36 cellular contexts compared by ENCODE assay signal in genomic region chr19:16773939-16774338, GRCh38. TPM values are rescaled to one million over a fixed set of nuclear protein-coding genes. Genes with fewer than 3 reads are reported as not detected.
"Had no signal": no experiment of that assay in that cellular context is flagged by ENCODE, and none has a peak within 500 bp of the region (broad histone marks: within the 10 kb centered on the region; RNA-seq: fewer than 3 reads in every experiment).

No MANE protein-coding gene starts in this region.

- H3K4me3 ChIP-seq: ascending aorta, cardiac muscle cell had no signal

- H3K4me3 Mint-ChIP-seq: activated B cell treated with CpG ODN at 0.5 μM for 24 hours; activated CD4-positive, alpha-beta memory T cell treated with anti-CD3 and anti-CD28 coated beads for 36 hours; activated CD4-positive, alpha-beta T cell treated with anti-CD3 and anti-CD28 coated beads, Interleukin-2, amount 10 ng/mL, durations not matched to agents 24 days and 14 days; activated CD8-positive, alpha-beta T cell treated with anti-CD3 and anti-CD28 coated beads for 36 hours; activated naive CD4-positive, alpha-beta T cell treated with anti-CD3 and anti-CD28 coated beads, Interleukin-2, amount 10 ng/mL, durations not matched to agents 7 days and 5 days; activated naive CD4-positive, alpha-beta T cell treated with anti-CD3 and anti-CD28 coated beads, Interleukin-2, amount 50 U/mL, for 24 hours; activated naive CD8-positive, alpha-beta T cell; activated naive CD8-positive, alpha-beta T cell treated with anti-CD3 and anti-CD28 coated beads, Interleukin-2, amount 10 ng/mL, durations not matched to agents 7 days and 5 days; activated naive CD8-positive, alpha-beta T cell treated with anti-CD3 and anti-CD28 coated beads, Interleukin-2, amount 50 U/mL, for 24 hours; brain; T-cell; T-helper 2 cell treated with Interferon-gamma antibody and Interleukin-4, amounts not matched to agents 5 μg/mL and 100 μg/mL, for 36 hours had no signal

- H3K27ac Mint-ChIP-seq: activated B cell treated with CpG ODN at 0.5 μM for 24 hours; activated CD4-positive, alpha-beta memory T cell treated with anti-CD3 and anti-CD28 coated beads for 36 hours; activated CD4-positive, alpha-beta T cell treated with anti-CD3 and anti-CD28 coated beads, Interleukin-2, amount 10 ng/mL, durations not matched to agents 24 days and 14 days; activated CD8-positive, alpha-beta T cell treated with anti-CD3 and anti-CD28 coated beads for 36 hours; activated naive CD4-positive, alpha-beta T cell treated with anti-CD3 and anti-CD28 coated beads, Interleukin-2, amount 10 ng/mL, durations not matched to agents 7 days and 5 days; activated naive CD8-positive, alpha-beta T cell; activated naive CD8-positive, alpha-beta T cell treated with anti-CD3 and anti-CD28 coated beads, Interleukin-2, amount 10 ng/mL, durations not matched to agents 7 days and 5 days; activated T-helper 2 cell treated with anti-CD3 and anti-CD28 coated beads, Interferon-gamma antibody, Interleukin-2, Interleukin-4, amounts not matched to agents 10 μg/mL and 5 μg/mL and 100 μg/mL, durations not matched to agents 14 hours and 24 hours and 36 hours; brain; T-cell; T-helper 2 cell treated with Interferon-gamma antibody and Interleukin-4, amounts not matched to agents 5 μg/mL and 100 μg/mL, for 36 hours had no signal

- H3K4me1 ChIP-seq: ascending aorta had no signal

- DNase-seq: activated B cell treated with CpG ODN at 0.5 μM for 24 hours; activated CD4-positive, alpha-beta memory T cell treated with anti-CD3 and anti-CD28 coated beads for 36 hours; activated CD4-positive, alpha-beta T cell treated with anti-CD3 and anti-CD28 coated beads for 4 hours; activated CD4-positive, alpha-beta T cell treated with anti-CD3 and anti-CD28 coated beads, Interleukin-2, amount 10 ng/mL, durations not matched to agents 24 days and 14 days; activated CD4-positive, alpha-beta T cell treated with anti-CD3 and anti-CD28 coated beads, Interleukin-2, amount 50 U/mL, for 1 hour; activated CD4-positive, alpha-beta T cell treated with anti-CD3 and anti-CD28 coated beads, Interleukin-2, amount 50 U/mL, for 4 hours; activated CD4-positive, CD25-positive, alpha-beta regulatory T cell treated with anti-CD3 and anti-CD28 coated beads, Interleukin-2, amount 50 U/mL, for 72 hours; activated CD8-positive, alpha-beta memory T cell treated with anti-CD3 and anti-CD28 coated beads, Interleukin-2, amount 50 U/mL, for 4 hours; activated CD8-positive, alpha-beta T cell treated with anti-CD3 and anti-CD28 coated beads for 36 hours; activated effector memory CD4-positive, alpha-beta T cell treated with Interleukin-2 at 50 U/mL for 16 hours; activated gamma-delta T cell; activated naive CD4-positive, alpha-beta T cell treated with anti-CD3 and anti-CD28 coated beads, Interleukin-2, amount 10 ng/mL, durations not matched to agents 7 days and 5 days; activated naive CD4-positive, alpha-beta T cell treated with Interleukin-2 at 50 U/mL for 16 hours; activated naive CD8-positive, alpha-beta T cell treated with anti-CD3 and anti-CD28 coated beads, Interleukin-2, amount 10 ng/mL, durations not matched to agents 7 days and 5 days; activated naive CD8-positive, alpha-beta T cell treated with anti-CD3 and anti-CD28 coated beads, Interleukin-2, amount 50 U/mL, for 24 hours; activated T-cell treated with anti-CD3 and anti-CD28 coated beads for 4 hours; activated T-cell treated with anti-CD3 and anti-CD28 coated beads, Interleukin-2, amount 50 U/mL, for 1 hour; activated T-cell treated with anti-CD3 and anti-CD28 coated beads, Interleukin-2, amount 50 U/mL, for 48 hours; amygdala; anterior cingulate cortex; central memory CD4-positive, alpha-beta T cell; T-cell; T-helper 2 cell; T-helper 9 cell had no signal

- H3K27ac ChIP-seq: ascending aorta, cardiac muscle cell, VCaP had no signal

- H3K27me3 ChIP-seq: ascending aorta had no signal

- H3K9me3 Mint-ChIP-seq: activated CD4-positive, alpha-beta T cell treated with anti-CD3 and anti-CD28 coated beads, Interleukin-2, amount 10 ng/mL, durations not matched to agents 24 days and 14 days; activated naive CD4-positive, alpha-beta T cell treated with anti-CD3 and anti-CD28 coated beads, Interleukin-2, amount 10 ng/mL, durations not matched to agents 7 days and 5 days; activated naive CD4-positive, alpha-beta T cell treated with anti-CD3 and anti-CD28 coated beads, Interleukin-2, amount 50 U/mL, for 24 hours; activated naive CD8-positive, alpha-beta T cell treated with anti-CD3 and anti-CD28 coated beads, Interleukin-2, amount 10 ng/mL, durations not matched to agents 7 days and 5 days; T-cell had no signal

- ATAC-seq: activated CD8-positive, alpha-beta T cell treated with anti-CD3 and anti-CD28 coated beads for 36 hours; activated naive CD8-positive, alpha-beta T cell treated with anti-CD3 and anti-CD28 coated beads, Interleukin-2, amount 50 U/mL, for 24 hours; T-cell had no signal

- H3K36me3 Mint-ChIP-seq: activated CD4-positive, alpha-beta memory T cell treated with anti-CD3 and anti-CD28 coated beads for 36 hours; activated naive CD4-positive, alpha-beta T cell treated with anti-CD3 and anti-CD28 coated beads, Interleukin-2, amount 10 ng/mL, durations not matched to agents 7 days and 5 days; activated naive CD4-positive, alpha-beta T cell treated with anti-CD3 and anti-CD28 coated beads, Interleukin-2, amount 50 U/mL, for 24 hours; activated naive CD8-positive, alpha-beta T cell; activated naive CD8-positive, alpha-beta T cell treated with anti-CD3 and anti-CD28 coated beads, Interleukin-2, amount 10 ng/mL, durations not matched to agents 7 days and 5 days; T-cell had no signal

- H3K9me3 ChIP-seq: ascending aorta had no signal

- H3K4me1 Mint-ChIP-seq: activated B cell treated with CpG ODN at 0.5 μM for 24 hours; activated CD4-positive, alpha-beta T cell treated with anti-CD3 and anti-CD28 coated beads, Interleukin-2, amount 10 ng/mL, durations not matched to agents 24 days and 14 days; activated naive CD4-positive, alpha-beta T cell treated with anti-CD3 and anti-CD28 coated beads, Interleukin-2, amount 10 ng/mL, durations not matched to agents 7 days and 5 days; activated naive CD4-positive, alpha-beta T cell treated with anti-CD3 and anti-CD28 coated beads, Interleukin-2, amount 50 U/mL, for 24 hours; activated naive CD8-positive, alpha-beta T cell treated with anti-CD3 and anti-CD28 coated beads, Interleukin-2, amount 10 ng/mL, durations not matched to agents 7 days and 5 days; activated naive CD8-positive, alpha-beta T cell treated with anti-CD3 and anti-CD28 coated beads, Interleukin-2, amount 50 U/mL, for 24 hours; brain; T-cell had no signal

- FAIRE-seq: bronchial epithelial cell, TTC549 had no signal

- H3K36me3 ChIP-seq: ascending aorta, cardiac muscle cell had no signal

RNA-seq across cellular contexts. Expression of gene NWD1, which starts 54.3 kb away (rescaled TPM):
- total RNA-seq: activated CD4-positive, alpha-beta memory T cell treated with anti-CD3 and anti-CD28 coated beads for 36 hours; activated CD4-positive, alpha-beta T cell treated with anti-CD3 and anti-CD28 coated beads, Interleukin-2, amount 10 ng/mL, durations not matched to agents 24 days and 14 days; activated CD8-positive, alpha-beta memory T cell treated with anti-CD3 and anti-CD28 coated beads for 36 hours; activated CD8-positive, alpha-beta T cell treated with anti-CD3 and anti-CD28 coated beads for 36 hours; activated naive CD8-positive, alpha-beta T cell treated with anti-CD3 and anti-CD28 coated beads, Interleukin-2, amount 10 ng/mL, durations not matched to agents 7 days and 5 days; activated T-helper 2 cell treated with anti-CD3 and anti-CD28 coated beads, Interferon-gamma antibody, Interleukin-2, Interleukin-4, amounts not matched to agents 10 μg/mL and 5 μg/mL and 100 μg/mL, durations not matched to agents 14 hours and 24 hours and 36 hours; ascending aorta; T-helper 1 cell treated with Interleukin-12 subunit alpha and Interleukin-12 subunit beta and Interleukin-4 antibody, amounts not matched to agents 30 ng/mL and 1 ng/mL, for 36 hours had no signal
- polyA plus RNA-seq: cardiac muscle cell had no signal
